Comparison of ENCODE assay signal across 9 cellular contexts in the genomic region with DNA sequence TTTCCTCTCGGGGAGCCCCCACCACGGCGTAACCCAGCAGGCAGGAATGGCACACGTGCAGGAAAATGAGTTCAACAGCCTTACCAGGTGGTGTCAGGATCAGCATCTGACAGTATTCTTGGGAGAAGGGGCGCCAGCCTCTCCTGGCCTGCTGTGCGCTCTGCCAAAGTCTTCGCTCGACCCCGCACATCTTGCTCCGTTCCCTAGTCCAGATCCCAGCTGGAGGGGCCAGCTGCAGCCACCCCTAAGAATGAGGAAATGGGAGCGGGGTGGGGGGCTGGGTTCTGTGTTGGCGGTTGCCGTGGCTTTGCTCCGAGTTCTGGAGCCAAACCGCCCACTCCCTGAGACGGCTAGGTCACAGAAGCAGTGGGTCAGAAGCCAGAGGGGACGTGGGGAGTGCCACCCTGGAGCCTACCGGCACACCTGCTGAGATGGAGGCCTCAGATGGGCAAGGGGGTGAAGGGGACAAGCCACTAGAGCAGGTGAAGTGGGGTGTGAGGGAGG. TPM values are rescaled to one million over a fixed set of nuclear protein-coding genes. Genes with fewer than 3 reads are reported as not detected.
DNase-seq lines count a peak whose midpoint lies in the region; ATAC-seq and FAIRE-seq lines count a peak whose summit lies in the region.
"Had no signal": no experiment of that assay in that cellular context is flagged by ENCODE, and none has a peak within 500 bp of the region (broad histone marks: within the 10 kb centered on the region; RNA-seq: fewer than 3 reads in every experiment).

Gene CHCT1 (plus strand): TSS at position 328 of the 504 bp plus-strand sequence. CDS start 104 bp downstream, at position 432.

- DNase-seq in activated naive CD4-positive, alpha-beta T cell treated with anti-CD3 and anti-CD28 coated beads for 36 hours, result no peak
- no peak for DNase-seq in activated naive CD4-positive, alpha-beta T cell treated with Interleukin-2 at 50 U/mL for 16 hours
- no peak for DNase-seq in central memory CD8-positive, alpha-beta T cell (ENCODE audit: low spot score in 2 of 2)
- no peak for DNase-seq in urothelium cell line (ENCODE audit: low spot score)
- DNase-seq in cerebellar cortex (ENCODE audit: low spot score), result no peak
- no peak for DNase-seq in NCI-H1694 (lab: John Stamatoyannopoulos, UW)
- no peak for DNase-seq in 8988T

- no peaks in the 10 kb centered on the region for H3K27me3 Mint-ChIP-seq in activated naive CD4-positive, alpha-beta T cell treated with anti-CD3 and anti-CD28 coated beads for 36 hours (ENCODE audit: low read depth)
- no peaks in the 10 kb centered on the region for H3K27me3 Mint-ChIP-seq in central memory CD8-positive, alpha-beta T cell

- no peaks in the 10 kb centered on the region for H3K36me3 ChIP-seq in mesodermal cell (ENCODE audit: control insufficient read depth, insufficient read depth, low read length)

- ATAC-seq in central memory CD8-positive, alpha-beta T cell (replicated peaks; ENCODE audit: extremely low read depth, poor library complexity, severe bottlenecking), result no peak

- intact Hi-C loops in activated naive CD4-positive, alpha-beta T cell treated with anti-CD3 and anti-CD28 coated beads for 36 hours (cut with micrococcal nuclease), result loop anchor here (5.0 kb wide), 1 partner anchor 145 kb away; no protein-coding TSS in a partner anchor

- peaks cover 8% of the 10 kb centered on the region for H3K4me1 Mint-ChIP-seq in activated naive CD4-positive, alpha-beta T cell treated with anti-CD3 and anti-CD28 coated beads for 36 hours (ENCODE audit: low read depth)
- H3K4me1 Mint-ChIP-seq in central memory CD8-positive, alpha-beta T cell, result peaks cover 11% of the 10 kb centered on the region

- no peaks in the 10 kb centered on the region for H3K36me3 Mint-ChIP-seq in activated naive CD4-positive, alpha-beta T cell treated with anti-CD3 and anti-CD28 coated beads for 36 hours (ENCODE audit: low read depth)
- H3K36me3 Mint-ChIP-seq in central memory CD8-positive, alpha-beta T cell (ENCODE audit: insufficient read depth), result peaks cover 5% of the 10 kb centered on the region

- H3K27ac ChIP-seq in mesodermal cell (ENCODE audit: low read depth, low read length, severe bottlenecking), result peak within 1 kb of the TSS; percentile 72

- H3K9me3 ChIP-seq in mesodermal cell (ENCODE audit: control insufficient read depth, low read length), result no peaks in the 10 kb centered on the region

- H3K27ac Mint-ChIP-seq in activated naive CD4-positive, alpha-beta T cell treated with anti-CD3 and anti-CD28 coated beads for 36 hours, result no peak within 1 kb of the TSS
- H3K27ac Mint-ChIP-seq in central memory CD8-positive, alpha-beta T cell (ENCODE audit: low read depth), result peak within 1 kb of the TSS; percentile 67

- no peaks in the 10 kb centered on the region for H3K4me1 ChIP-seq in mesodermal cell (ENCODE audit: control insufficient read depth, insufficient read depth, low read length, poor library complexity, severe bottlenecking)

- WGBS in mesodermal cell (ENCODE audit: insufficient coverage in 2 of 2), 2 experiments, result 81% methylated on average over 17 to 18 of the region's 18 CpGs

- FAIRE-seq in urothelium cell line (lab: Jason Lieb, UNC), result peak; percentile 82

- no peaks in the 10 kb centered on the region for H3K9me3 Mint-ChIP-seq in activated naive CD4-positive, alpha-beta T cell treated with anti-CD3 and anti-CD28 coated beads for 36 hours
- no peaks in the 10 kb centered on the region for H3K9me3 Mint-ChIP-seq in central memory CD8-positive, alpha-beta T cell

- peak within 1 kb of the TSS; percentile 73 for H3K4me3 Mint-ChIP-seq in activated naive CD4-positive, alpha-beta T cell treated with anti-CD3 and anti-CD28 coated beads for 36 hours
- peak within 1 kb of the TSS; percentile 80 for H3K4me3 Mint-ChIP-seq in central memory CD8-positive, alpha-beta T cell

- CTCF ChIA-PET in activated naive CD4-positive, alpha-beta T cell treated with anti-CD3 and anti-CD28 coated beads for 36 hours (lab: Charles Lee), result interaction anchor here (1.5 kb wide), 1 partner anchor 147 kb away, joined by 3 read pairs; no protein-coding TSS in a partner anchor

- H3K4me3 ChIP-seq in mesodermal cell (ENCODE audit: extremely low read depth, insufficient read depth, low read length, poor library complexity, severe bottlenecking), result peak within 1 kb of the TSS; percentile 42

RNA-seq across cellular contexts. Expression of gene CHCT1, which starts in this region (rescaled TPM):
- under 1 TPM; 0.25 to 0.43 TPM for total RNA-seq in activated naive CD4-positive, alpha-beta T cell treated with anti-CD3 and anti-CD28 coated beads for 36 hours
- not detected for polyA plus RNA-seq in mesodermal cell (2013, experiment 1 of 2)
- not detected for polyA plus RNA-seq in mesodermal cell (2013, experiment 2 of 2)
- total RNA-seq: M059J had no signal
